ENCODE assay signal across 1 cellular context in the genomic region with DNA sequence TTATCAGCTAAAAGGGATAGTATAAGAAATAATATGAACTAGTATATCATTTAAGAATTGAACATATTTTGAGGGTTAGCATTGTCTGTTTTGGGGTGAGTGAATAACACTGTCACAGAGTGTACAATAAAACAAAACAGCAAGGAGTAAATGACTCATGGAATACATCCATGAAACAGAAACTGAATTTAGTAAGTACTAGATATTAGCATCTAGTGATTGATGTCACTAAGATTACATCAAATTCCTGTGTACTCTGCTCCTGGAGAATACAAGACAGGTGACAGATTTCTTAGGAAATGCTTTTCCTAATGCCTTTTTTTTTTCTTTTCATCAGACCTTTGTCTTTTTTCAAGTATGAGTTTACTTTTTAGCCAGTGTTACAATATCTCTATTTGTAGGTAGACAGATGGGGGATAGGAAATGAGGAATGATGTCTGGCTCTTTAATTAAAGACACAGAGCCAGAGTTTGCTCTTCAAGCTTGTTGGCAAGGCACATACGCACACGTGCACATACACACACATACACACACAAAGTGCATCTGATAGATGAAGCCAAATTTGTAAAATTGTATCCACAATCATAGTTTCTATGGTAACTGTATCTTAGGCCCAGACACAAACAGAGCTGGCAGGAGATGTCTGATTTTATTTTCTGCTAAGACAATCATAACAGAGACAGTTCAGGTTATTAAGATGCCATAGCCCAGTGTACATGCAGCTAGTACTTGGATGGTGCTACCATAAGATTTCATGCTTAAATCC.
TF ChIP-seq lines count a peak whose summit lies in the region.

No MANE protein-coding gene starts in this region.

TF ChIP-seq in SK-N-SH, 30 proteins besides CTCF, POLR2A, EP300 and RAD21 (continued from another document):
- no peak for TF ChIP-seq NFIC (IDR thresholded peaks at IDR 0.05; ENCODE audit: borderline replicate concordance)
- TF ChIP-seq FOXJ3 (CRISPR knock-in tag; IDR thresholded peaks at IDR 0.05): no peak
- TF ChIP-seq JUND (IDR thresholded peaks at IDR 0.05): 0 out of 2 replicates have a peak, but pooled peaks have one; percentile 20
- no peak for TF ChIP-seq CHD2 (IDR thresholded peaks at IDR 0.05; ENCODE audit: low read length, partially characterized antibody)
- TF ChIP-seq SMC3 (IDR thresholded peaks at IDR 0.05; ENCODE audit: low read depth, low read length): no peak
- no peak for TF ChIP-seq USF2 (IDR thresholded peaks at IDR 0.05; ENCODE audit: borderline replicate concordance, low read depth, low read length)
- no peak for TF ChIP-seq RXRA (IDR thresholded peaks at IDR 0.05; ENCODE audit: borderline replicate concordance, low read depth)
- TF ChIP-seq, protein P1, sequence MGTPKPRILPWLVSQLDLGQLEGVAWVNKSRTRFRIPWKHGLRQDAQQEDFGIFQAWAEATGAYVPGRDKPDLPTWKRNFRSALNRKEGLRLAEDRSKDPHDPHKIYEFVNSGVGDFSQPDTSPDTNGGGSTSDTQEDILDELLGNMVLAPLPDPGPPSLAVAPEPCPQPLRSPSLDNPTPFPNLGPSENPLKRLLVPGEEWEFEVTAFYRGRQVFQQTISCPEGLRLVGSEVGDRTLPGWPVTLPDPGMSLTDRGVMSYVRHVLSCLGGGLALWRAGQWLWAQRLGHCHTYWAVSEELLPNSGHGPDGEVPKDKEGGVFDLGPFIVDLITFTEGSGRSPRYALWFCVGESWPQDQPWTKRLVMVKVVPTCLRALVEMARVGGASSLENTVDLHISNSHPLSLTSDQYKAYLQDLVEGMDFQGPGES (IDR thresholded peaks at IDR 0.05; ENCODE audit: low read depth, low read length): no peak
- TF ChIP-seq NRF1 (IDR thresholded peaks at IDR 0.05; ENCODE audit: low read depth, low read length): no peak
- no peak for TF ChIP-seq MAX (IDR thresholded peaks at IDR 0.05; ENCODE audit: low read depth)
- TF ChIP-seq YY1 (IDR thresholded peaks at IDR 0.05; ENCODE audit: low read depth): no peak
- no peak for TF ChIP-seq SIN3A (IDR thresholded peaks at IDR 0.05; ENCODE audit: borderline replicate concordance, low read depth, low read length)
- no peak for TF ChIP-seq EZH2phosphoT487 (IDR thresholded peaks at IDR 0.05; ENCODE audit: borderline replicate concordance, low read depth)
- TF ChIP-seq FOXM1 (IDR thresholded peaks at IDR 0.05; ENCODE audit: low read depth): no peak
- no peak for TF ChIP-seq TAF1 (IDR thresholded peaks at IDR 0.05; ENCODE audit: borderline replicate concordance, low read depth, low read length)
- TF ChIP-seq, protein P2, sequence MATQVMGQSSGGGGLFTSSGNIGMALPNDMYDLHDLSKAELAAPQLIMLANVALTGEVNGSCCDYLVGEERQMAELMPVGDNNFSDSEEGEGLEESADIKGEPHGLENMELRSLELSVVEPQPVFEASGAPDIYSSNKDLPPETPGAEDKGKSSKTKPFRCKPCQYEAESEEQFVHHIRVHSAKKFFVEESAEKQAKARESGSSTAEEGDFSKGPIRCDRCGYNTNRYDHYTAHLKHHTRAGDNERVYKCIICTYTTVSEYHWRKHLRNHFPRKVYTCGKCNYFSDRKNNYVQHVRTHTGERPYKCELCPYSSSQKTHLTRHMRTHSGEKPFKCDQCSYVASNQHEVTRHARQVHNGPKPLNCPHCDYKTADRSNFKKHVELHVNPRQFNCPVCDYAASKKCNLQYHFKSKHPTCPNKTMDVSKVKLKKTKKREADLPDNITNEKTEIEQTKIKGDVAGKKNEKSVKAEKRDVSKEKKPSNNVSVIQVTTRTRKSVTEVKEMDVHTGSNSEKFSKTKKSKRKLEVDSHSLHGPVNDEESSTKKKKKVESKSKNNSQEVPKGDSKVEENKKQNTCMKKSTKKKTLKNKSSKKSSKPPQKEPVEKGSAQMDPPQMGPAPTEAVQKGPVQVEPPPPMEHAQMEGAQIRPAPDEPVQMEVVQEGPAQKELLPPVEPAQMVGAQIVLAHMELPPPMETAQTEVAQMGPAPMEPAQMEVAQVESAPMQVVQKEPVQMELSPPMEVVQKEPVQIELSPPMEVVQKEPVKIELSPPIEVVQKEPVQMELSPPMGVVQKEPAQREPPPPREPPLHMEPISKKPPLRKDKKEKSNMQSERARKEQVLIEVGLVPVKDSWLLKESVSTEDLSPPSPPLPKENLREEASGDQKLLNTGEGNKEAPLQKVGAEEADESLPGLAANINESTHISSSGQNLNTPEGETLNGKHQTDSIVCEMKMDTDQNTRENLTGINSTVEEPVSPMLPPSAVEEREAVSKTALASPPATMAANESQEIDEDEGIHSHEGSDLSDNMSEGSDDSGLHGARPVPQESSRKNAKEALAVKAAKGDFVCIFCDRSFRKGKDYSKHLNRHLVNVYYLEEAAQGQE (IDR thresholded peaks at IDR 0.05; ENCODE audit: low read depth, low read length): no peak
TF ChIP-seq in SK-N-SH: peak in this region for 5.
